10 cellular contexts compared by ENCODE assay signal in the genomic region with DNA sequence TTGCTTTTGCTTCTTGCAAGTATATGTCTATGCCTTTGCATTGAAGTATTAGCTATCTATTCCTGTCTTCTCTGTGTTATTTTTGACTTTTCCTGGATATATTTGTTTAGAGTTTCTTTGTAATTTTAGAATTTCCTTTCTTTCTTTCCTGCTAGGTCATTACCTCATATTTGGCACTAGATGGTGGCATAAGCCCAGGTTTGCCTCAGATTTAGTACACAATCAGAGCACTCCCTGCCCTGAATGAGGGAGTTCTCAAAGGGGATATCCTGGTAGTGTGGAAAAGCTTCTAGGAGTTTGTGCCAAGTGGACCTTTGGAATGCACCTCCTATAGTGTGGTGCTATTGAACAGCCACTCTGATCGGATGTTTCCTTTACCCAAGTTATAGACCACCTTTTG.
DNase-seq lines count a peak whose midpoint lies in the region; ATAC-seq and TF ChIP-seq lines count a peak whose summit lies in the region.
"Had no signal": no experiment of that assay in that cellular context is flagged by ENCODE, and none has a peak within 500 bp of the region (broad histone marks: within the 10 kb centered on the region; RNA-seq: fewer than 3 reads in every experiment).

No MANE protein-coding gene starts in this region.

- in situ Hi-C loops in Panc1 (cut with HindIII; ENCODE audit: low pct_unique_long_range_greater_than_20kb, low sequenced_read_pairs) = no loop called here

- H3K27ac ChIP-seq in Panc1 (ENCODE audit: low read length) = no peak overlapping the region

- no peak overlapping the region for H3K4me3 Mint-ChIP-seq in glutamatergic neuron (ENCODE audit: unreplicated experiment)

- no peaks in the 10 kb centered on the region for H3K9me3 Mint-ChIP-seq in glutamatergic neuron (ENCODE audit: unreplicated experiment)

- H3K36me3 ChIP-seq in Panc1 (ENCODE audit: control insufficient read depth, insufficient read depth, low read length) = no peaks in the 10 kb centered on the region

- CTCF ChIA-PET in Panc1 (lab: Charles Lee) = no interaction called here

- ATAC-seq in HG03432 (IDR thresholded peaks at IDR 0.05; ENCODE audit: unreplicated experiment) (peak; percentile 76), Panc1 (no peak), GM18909 (IDR thresholded peaks at IDR 0.05; ENCODE audit: poor library complexity, unreplicated experiment) (no peak), HG03196 (IDR thresholded peaks at IDR 0.05; ENCODE audit: unreplicated experiment) (no peak), HG02678 (IDR thresholded peaks at IDR 0.05; ENCODE audit: unreplicated experiment) (no peak)

- peaks cover 10% of the 10 kb centered on the region for H3K4me1 Mint-ChIP-seq in glutamatergic neuron (ENCODE audit: low read depth, unreplicated experiment)

- H3K27me3 ChIP-seq in Panc1 (ENCODE audit: control insufficient read depth, insufficient read depth, low read length) = no peaks in the 10 kb centered on the region

- TF ChIP-seq CTCF in Panc1 (IDR thresholded peaks at IDR 0.05) (peak; percentile 27; the same call in 1 of the 2 replicates), glutamatergic neuron (IDR thresholded peaks at IDR 0.05; ENCODE audit: partially characterized antibody, unreplicated experiment) (peak; percentile 27)

- no peaks in the 10 kb centered on the region for H3K4me1 ChIP-seq in Panc1 (ENCODE audit: control insufficient read depth, insufficient read depth, low read length)

- intact Hi-C loops in Panc1 (cut with micrococcal nuclease; ENCODE audit: unreplicated experiment) = no loop called here

- no peak overlapping the region for H3K27ac Mint-ChIP-seq in glutamatergic neuron (ENCODE audit: unreplicated experiment)

- H3K27me3 Mint-ChIP-seq in glutamatergic neuron (ENCODE audit: unreplicated experiment) = no peaks in the 10 kb centered on the region

- POLR2A ChIA-PET in Panc1 (lab: Charles Lee) = no interaction called here

- H3K4me3 ChIP-seq in Panc1 (ENCODE audit: low read depth in 2 of 2, low read length in 2 of 2) = no peak overlapping the region
- H3K4me3 ChIP-seq: lung had no signal

- no TSS peak for BruUV-seq in Panc1 (replicated peaks; lab: Mats Ljungman, UMichigan)

- no peaks in the 10 kb centered on the region for H3K9me3 ChIP-seq in Panc1 (ENCODE audit: control insufficient read depth, insufficient read depth, low read depth, low read length)

- H3K36me3 Mint-ChIP-seq in glutamatergic neuron (ENCODE audit: unreplicated experiment) = no peaks in the 10 kb centered on the region

- peak; percentile 24 for DNase-seq in COLO668 (lab: John Stamatoyannopoulos, UW; ENCODE audit: unreplicated experiment)
- DNase-seq in Panc1 (ENCODE audit: low read depth, low spot score) = no peak
- no peak for DNase-seq in glutamatergic neuron
- no peak for DNase-seq in DMS79 (lab: John Stamatoyannopoulos, UW)
- DNase-seq: activated CD8-positive, alpha-beta memory T cell treated with anti-CD3 and anti-CD28 coated beads for 24 hours had no signal
